Comparison of ENCODE assay signal across 8 cellular contexts in genomic region chr5:139745800-139746690, GRCh38. TPM values are rescaled to one million over a fixed set of nuclear protein-coding genes. Genes with fewer than 3 reads are reported as not detected.
DNase-seq lines count a peak whose midpoint lies in the region; ATAC-seq, FAIRE-seq and TF ChIP-seq lines count a peak whose summit lies in the region.

No MANE protein-coding gene starts in this region.

- H3K9me3 Mint-ChIP-seq in CD8-positive, alpha-beta T cell = no peaks in the 10 kb centered on the region
- H3K9me3 Mint-ChIP-seq in activated CD4-positive, alpha-beta memory T cell treated with anti-CD3 and anti-CD28 coated beads, Interleukin-2, amount 10 ng/mL, durations not matched to agents 7 days and 5 days = no peaks in the 10 kb centered on the region

- no peaks in the 10 kb centered on the region for H3K36me3 Mint-ChIP-seq in CD8-positive, alpha-beta T cell
- H3K36me3 Mint-ChIP-seq in activated CD4-positive, alpha-beta memory T cell treated with anti-CD3 and anti-CD28 coated beads, Interleukin-2, amount 10 ng/mL, durations not matched to agents 7 days and 5 days (ENCODE audit: low read depth) = no peaks in the 10 kb centered on the region

- H3K4me3 Mint-ChIP-seq in CD8-positive, alpha-beta T cell = peak overlapping the region; percentile 95
- H3K4me3 Mint-ChIP-seq in activated CD4-positive, alpha-beta memory T cell treated with anti-CD3 and anti-CD28 coated beads, Interleukin-2, amount 10 ng/mL, durations not matched to agents 7 days and 5 days = peak overlapping the region; percentile 57

- ATAC-seq in CD8-positive, alpha-beta T cell = peak; percentile 50
- ATAC-seq in GM21825 (IDR thresholded peaks at IDR 0.05; ENCODE audit: unreplicated experiment) (peak; percentile 29), lower lobe of right lung (peak; percentile 44 to 70)

- no peaks in the 10 kb centered on the region for H3K9me3 ChIP-seq in CD8-positive, alpha-beta T cell (ENCODE audit: low read length)
- H3K9me3 ChIP-seq in effector memory CD4-positive, alpha-beta T cell (ENCODE audit: control insufficient read depth, low read length) = no peaks in the 10 kb centered on the region
- H3K9me3 ChIP-seq in lower lobe of right lung = no peaks in the 10 kb centered on the region

- peak in 6 of 7 experiments; percentile 24 to 64 (median 56) for DNase-seq in CD8-positive, alpha-beta T cell
- peak; percentile 54 for DNase-seq in NCI-H2196 treated with DMSO at 0.1 percent for 48 hours (lab: John Stamatoyannopoulos, UW; ENCODE audit: unreplicated experiment)
- DNase-seq in activated CD4-positive, alpha-beta memory T cell treated with anti-CD3 and anti-CD28 coated beads, Interleukin-2, amount 10 ng/mL, durations not matched to agents 7 days and 5 days = peak; percentile 36
- DNase-seq in effector memory CD4-positive, alpha-beta T cell = peak in 2 of 3 donors; percentile 20 to 22
- DNase-seq in lower lobe of right lung = peak; percentile 56
- peak; percentile 27 to 53 for DNase-seq in stimulated activated CD8-positive, alpha-beta memory T cell treated with anti-CD3 and anti-CD28 coated beads, Interleukin-7, amount 100 ng/mL, for 4 hours (ENCODE audit: low read depth in 2 of 2)
- DNase-seq in HTR-8/SVneo (ENCODE audit: insufficient read length, low spot score) = no peak

- H3K27ac ChIP-seq in CD8-positive, alpha-beta T cell (ENCODE audit: low read depth, low read length) = no peak overlapping the region
- H3K27ac ChIP-seq in effector memory CD4-positive, alpha-beta T cell (ENCODE audit: insufficient read depth, low read length, poor library complexity, severe bottlenecking) = no peak overlapping the region
- H3K27ac ChIP-seq in lower lobe of right lung = no peak overlapping the region

- POLR2A ChIA-PET in CD8-positive, alpha-beta T cell (lab: Charles Lee) = interaction anchor here (1.4 to 2.7 kb wide), 2 partner anchors 35 to 185 kb away, joined by 3 to 10 read pairs; partner anchors contain the start of gene UBE2D2
- POLR2A ChIA-PET in activated CD4-positive, alpha-beta memory T cell treated with anti-CD3 and anti-CD28 coated beads, Interleukin-2, amount 10 ng/mL, durations not matched to agents 7 days and 5 days (lab: Charles Lee) = interaction anchor here (0.5 to 1.4 kb wide), 2 partner anchors 101 to 310 kb away, joined by 3 read pairs; no protein-coding TSS in a partner anchor

- CTCF ChIA-PET in CD8-positive, alpha-beta T cell (lab: Charles Lee) = interaction anchor here (1.1 to 8.1 kb wide), 5 partner anchors 14 to 110 kb away, joined by 3 to 37 read pairs (median 5); no protein-coding TSS in a partner anchor
- CTCF ChIA-PET in activated CD4-positive, alpha-beta memory T cell treated with anti-CD3 and anti-CD28 coated beads, Interleukin-2, amount 10 ng/mL, durations not matched to agents 7 days and 5 days (lab: Charles Lee) = interaction anchor here (1.2 to 1.6 kb wide), 3 partner anchors 20 to 113 kb away, joined by 3 to 4 read pairs (median 3); no protein-coding TSS in a partner anchor

- FAIRE-seq in HTR-8/SVneo (lab: Jason Lieb, UNC) = no peak

- no peak for TF ChIP-seq CTCF in CD8-positive, alpha-beta T cell (IDR thresholded peaks at IDR 0.05)
- TF ChIP-seq CTCF in lower lobe of right lung (IDR thresholded peaks at IDR 0.05) = no peak

- peaks cover 3% of the 10 kb centered on the region for H3K27me3 Mint-ChIP-seq in CD8-positive, alpha-beta T cell (ENCODE audit: low read depth)
- H3K27me3 Mint-ChIP-seq in activated CD4-positive, alpha-beta memory T cell treated with anti-CD3 and anti-CD28 coated beads, Interleukin-2, amount 10 ng/mL, durations not matched to agents 7 days and 5 days = peaks cover 61% of the 10 kb centered on the region

- intact Hi-C loops in CD8-positive, alpha-beta T cell (cut with DNase I, micrococcal nuclease) = loop anchor here (1.0 to 5.0 kb wide), 2 partner anchors 35 to 109 kb away; no protein-coding TSS in a partner anchor
- intact Hi-C loops in lower lobe of right lung (cut with DNase I) = no loop called here

- peak overlapping the region; percentile 73 for H3K4me3 ChIP-seq in CD8-positive, alpha-beta T cell (ENCODE audit: low read depth, low read length)
- peak overlapping the region; percentile 77 for H3K4me3 ChIP-seq in effector memory CD4-positive, alpha-beta T cell (ENCODE audit: insufficient read depth, low read depth, low read length, poor library complexity, severe bottlenecking)
- peak overlapping the region; percentile 53 for H3K4me3 ChIP-seq in lower lobe of right lung

- H3K4me1 ChIP-seq in CD8-positive, alpha-beta T cell (ENCODE audit: insufficient read depth, low read length) = peaks cover 20% of the 10 kb centered on the region
- peaks cover 24% of the 10 kb centered on the region for H3K4me1 ChIP-seq in effector memory CD4-positive, alpha-beta T cell (ENCODE audit: control insufficient read depth, insufficient read depth, low read length, poor library complexity, severe bottlenecking)
- H3K4me1 ChIP-seq in lower lobe of right lung = peaks cover 33% of the 10 kb centered on the region

- no peaks in the 10 kb centered on the region for H3K36me3 ChIP-seq in CD8-positive, alpha-beta T cell (ENCODE audit: insufficient read depth, low read length)
- H3K36me3 ChIP-seq in effector memory CD4-positive, alpha-beta T cell (ENCODE audit: control insufficient read depth, insufficient read depth, low read length) = no peaks in the 10 kb centered on the region
- no peaks in the 10 kb centered on the region for H3K36me3 ChIP-seq in lower lobe of right lung

- no peaks in the 10 kb centered on the region for H3K27me3 ChIP-seq in CD8-positive, alpha-beta T cell (ENCODE audit: insufficient read depth, low read length)
- H3K27me3 ChIP-seq in effector memory CD4-positive, alpha-beta T cell (replicated peaks; ENCODE audit: control insufficient read depth, insufficient read depth, low read length, poor library complexity, severe bottlenecking) = peaks cover 17% of the 10 kb centered on the region
- peaks cover 45% of the 10 kb centered on the region for H3K27me3 ChIP-seq in lower lobe of right lung (ENCODE audit: low read depth)

- H3K4me1 Mint-ChIP-seq in CD8-positive, alpha-beta T cell (ENCODE audit: low read depth) = peaks cover 19% of the 10 kb centered on the region
- peaks cover 22% of the 10 kb centered on the region for H3K4me1 Mint-ChIP-seq in activated CD4-positive, alpha-beta memory T cell treated with anti-CD3 and anti-CD28 coated beads, Interleukin-2, amount 10 ng/mL, durations not matched to agents 7 days and 5 days

- peak overlapping the region; percentile 64 for H3K27ac Mint-ChIP-seq in CD8-positive, alpha-beta T cell
- H3K27ac Mint-ChIP-seq in activated CD4-positive, alpha-beta memory T cell treated with anti-CD3 and anti-CD28 coated beads, Interleukin-2, amount 10 ng/mL, durations not matched to agents 7 days and 5 days = no peak overlapping the region

RNA-seq across cellular contexts. Expression of gene PSD2, which starts 49.6 kb away (rescaled TPM):
- total RNA-seq in CD8-positive, alpha-beta T cell = under 1 TPM; 0.17 to 0.30 TPM
- total RNA-seq in activated CD4-positive, alpha-beta memory T cell treated with anti-CD3 and anti-CD28 coated beads, Interleukin-2, amount 10 ng/mL, durations not matched to agents 7 days and 5 days = not detected
- total RNA-seq in lower lobe of right lung = not detected
